Comparison of ENCODE assay signal across 24 cellular contexts in the genomic region with DNA sequence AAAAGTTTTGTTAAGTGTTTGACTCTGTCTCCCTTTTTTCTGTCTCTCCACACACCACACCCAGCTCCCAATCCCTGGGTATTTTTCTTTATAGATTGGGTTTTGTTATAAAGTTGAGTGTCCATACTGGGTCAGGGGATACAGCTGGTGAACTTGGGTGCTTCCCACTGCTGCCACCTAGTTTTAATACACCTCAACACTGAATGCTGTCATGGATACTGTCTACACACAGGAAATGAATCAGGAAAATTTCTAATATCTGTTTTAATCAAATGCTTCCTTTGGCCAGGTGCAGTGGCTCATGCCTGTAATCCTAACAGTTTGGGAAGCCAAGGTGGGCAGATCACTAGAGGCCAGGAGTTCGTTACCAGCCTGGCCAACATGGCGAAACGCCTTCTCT. TPM values are rescaled to one million over a fixed set of nuclear protein-coding genes. Genes with fewer than 3 reads are reported as not detected.
DNase-seq lines count a peak whose midpoint lies in the region; ATAC-seq, FAIRE-seq and TF ChIP-seq lines count a peak whose summit lies in the region.
"Had no signal": no experiment of that assay in that cellular context is flagged by ENCODE, and none has a peak within 500 bp of the region (broad histone marks: within the 10 kb centered on the region; RNA-seq: fewer than 3 reads in every experiment).

No MANE protein-coding gene starts in this region.

- peaks cover 5% of the 10 kb centered on the region for H3K4me1 ChIP-seq in A673 (ENCODE audit: insufficient read depth, low read length, poor library complexity, severe bottlenecking)
- H3K4me1 ChIP-seq in astrocyte (ENCODE audit: insufficient read depth, low read length): peaks cover 4% of the 10 kb centered on the region
- peaks cover 16% of the 10 kb centered on the region for H3K4me1 ChIP-seq in keratinocyte (ENCODE audit: control insufficient read depth, extremely low read depth, insufficient read depth, low read length)
- H3K4me1 ChIP-seq in gastroesophageal sphincter: no peaks in the 10 kb centered on the region

- TF ChIP-seq POLR2A in gastroesophageal sphincter (IDR thresholded peaks at IDR 0.05): no peak

- no peaks in the 10 kb centered on the region for H3K9me3 Mint-ChIP-seq in astrocyte (ENCODE audit: unreplicated experiment)
- H3K9me3 Mint-ChIP-seq in effector memory CD8-positive, alpha-beta T cell: no peaks in the 10 kb centered on the region
- H3K9me3 Mint-ChIP-seq: CD4-positive, CD25-positive, alpha-beta regulatory T cell; T-helper 1 cell treated with Interleukin-12 subunit alpha and Interleukin-12 subunit beta and Interleukin-4 antibody, amounts not matched to agents 30 μg/mL and 1 μg/mL, for 36 hours had no signal

- H3K36me3 ChIP-seq in A673 (ENCODE audit: insufficient read depth, low read length, poor library complexity, severe bottlenecking) (no peaks in the 10 kb centered on the region), astrocyte (ENCODE audit: insufficient read depth, low read length) (no peaks in the 10 kb centered on the region), keratinocyte (ENCODE audit: control insufficient read depth in 2 of 2, extremely low read depth in 1 of 2, insufficient read depth in 2 of 2, low read length in 2 of 2) (no peaks in the 10 kb centered on the region), gastroesophageal sphincter (no peaks in the 10 kb centered on the region)

- H3K27ac ChIP-seq in A673 (ENCODE audit: low read depth, low read length, poor library complexity, severe bottlenecking) (no peak overlapping the region), astrocyte (ENCODE audit: low read depth, low read length) (no peak overlapping the region), keratinocyte (ENCODE audit: control insufficient read depth, insufficient read depth, low read length) (peak overlapping the region; percentile 66), gastroesophageal sphincter (no peak overlapping the region)
- H3K27ac ChIP-seq: VCaP had no signal

- ATAC-seq in gastroesophageal sphincter: no peak
- no peak for ATAC-seq in HG03520 (IDR thresholded peaks at IDR 0.05; ENCODE audit: unreplicated experiment)
- no peak for ATAC-seq in effector memory CD8-positive, alpha-beta T cell (replicated peaks)
- ATAC-seq: Right ventricle myocardium inferior had no signal

- H3K9me3 ChIP-seq in A673 (ENCODE audit: low read depth, low read length, poor library complexity, severe bottlenecking): no peaks in the 10 kb centered on the region
- H3K9me3 ChIP-seq in astrocyte (ENCODE audit: insufficient read depth, low read depth, low read length): no peaks in the 10 kb centered on the region
- H3K9me3 ChIP-seq in keratinocyte (ENCODE audit: control insufficient read depth, low read depth, low read length): no peaks in the 10 kb centered on the region
- H3K9me3 ChIP-seq in gastroesophageal sphincter: no peaks in the 10 kb centered on the region

- no peaks in the 10 kb centered on the region for H3K36me3 Mint-ChIP-seq in astrocyte (ENCODE audit: low read depth, unreplicated experiment)
- peaks cover 3% of the 10 kb centered on the region for H3K36me3 Mint-ChIP-seq in effector memory CD8-positive, alpha-beta T cell (ENCODE audit: insufficient read depth)

- no peaks in the 10 kb centered on the region for H3K79me2 ChIP-seq in astrocyte (ENCODE audit: insufficient read depth, low read length)
- H3K79me2 ChIP-seq in keratinocyte (ENCODE audit: control insufficient read depth, insufficient read depth, low read length): no peaks in the 10 kb centered on the region

- DNase-seq in A673 (ENCODE audit: low spot score) (no peak), HT1080 (ENCODE audit: low read depth) (peak; percentile 48), astrocyte (ENCODE audit: low read depth) (no peak), keratinocyte (ENCODE audit: low read depth, low spot score) (no peak), HPDE6-E6E7 (ENCODE audit: extremely low spot score) (no peak)
- no peak for DNase-seq in effector memory CD8-positive, alpha-beta T cell
- DNase-seq: activated CD4-positive, alpha-beta T cell treated with anti-CD3 and anti-CD28 coated beads, Interleukin-2, amount 50 U/mL, for 48 hours; activated naive CD4-positive, alpha-beta T cell; activated T-cell treated with anti-CD3 and anti-CD28 coated beads for 4 hours; amygdala; CD4-positive, CD25-positive, alpha-beta regulatory T cell; cerebellar nuclear complex; hypothalamus; midbrain; NCI-H1105 treated with DMSO at 0.1 percent for 48 hours; NCI-H2081 treated with DMSO at 0.1 percent for 48 hours; stimulated activated CD4-positive, alpha-beta T cell treated with anti-CD3 and anti-CD28 coated beads, Interleukin-4, amount 100 ng/mL, for 4 hours had no signal

- no peaks in the 10 kb centered on the region for H3K4me1 Mint-ChIP-seq in astrocyte (ENCODE audit: low read depth, unreplicated experiment)
- H3K4me1 Mint-ChIP-seq in effector memory CD8-positive, alpha-beta T cell (ENCODE audit: low read depth in 2 of 2): peaks cover 4 to 5% of the 10 kb centered on the region in 2 donors

- H3K4me2 ChIP-seq in astrocyte (ENCODE audit: low read length) (no peak overlapping the region), keratinocyte (ENCODE audit: control insufficient read depth, extremely low read depth, insufficient read depth, low read depth, low read length) (no peak overlapping the region)
- H3K4me2 ChIP-seq: smooth muscle cell had no signal

- intact Hi-C loops in A673 (cut with micrococcal nuclease; ENCODE audit: unreplicated experiment): no loop called here

- TF ChIP-seq EP300 in gastroesophageal sphincter (IDR thresholded peaks at IDR 0.05): no peak

- H3K9ac ChIP-seq in astrocyte (ENCODE audit: low read length) (no peak overlapping the region), keratinocyte (ENCODE audit: control insufficient read depth, extremely low read depth, insufficient read depth, low read length) (no peak overlapping the region)

- POLR2A ChIA-PET in A673 (lab: Charles Lee; ENCODE audit: low non-redundant PET): no interaction called here

- TF ChIP-seq CTCF in A673 (conservative IDR thresholded peaks at IDR 0.05; ENCODE audit: low read depth, low read length) (0 out of 2 replicates have a peak, but pooled peaks have one; percentile 12), astrocyte (IDR thresholded peaks at IDR 0.05; ENCODE audit: insufficient read depth, low read depth, low read length) (no peak), keratinocyte (optimal IDR thresholded peaks at IDR 0.05 in 1 of 3, IDR thresholded peaks at IDR 0.05 in 1 of 3, conservative IDR thresholded peaks at IDR 0.05 in 1 of 3; ENCODE audit: extremely low read depth in 1 of 3, insufficient read depth in 2 of 3, low read length in 3 of 3) (peak; percentile 24 to 55 (median 28)), gastroesophageal sphincter (IDR thresholded peaks at IDR 0.05) (no peak)

- CTCF ChIA-PET in A673 (lab: Charles Lee): interaction anchor here (0.7 to 1.0 kb wide), 2 partner anchors 15 to 756 kb away, joined by 4 to 5 read pairs; no protein-coding TSS in a partner anchor

- H3K4me3 ChIP-seq in A673 (ENCODE audit: low read depth, low read length, poor library complexity, severe bottlenecking) (no peak overlapping the region), astrocyte (ENCODE audit: insufficient read depth, low read depth, low read length) (no peak overlapping the region), keratinocyte (ENCODE audit: control insufficient read depth in 2 of 3, extremely low read depth in 1 of 3, insufficient read depth in 2 of 3, low read depth in 1 of 3, low read length in 3 of 3) (no peak overlapping the region), gastroesophageal sphincter (no peak overlapping the region)
- H3K4me3 ChIP-seq: smooth muscle cell had no signal

- no peaks in the 10 kb centered on the region for H3K9me1 ChIP-seq in keratinocyte (ENCODE audit: control insufficient read depth, extremely low read depth, insufficient read depth, low read length)

- H4K20me1 ChIP-seq in astrocyte (ENCODE audit: insufficient read depth, low read length) (no peaks in the 10 kb centered on the region), keratinocyte (ENCODE audit: control insufficient read depth, extremely low read depth, insufficient read depth, low read length) (no peaks in the 10 kb centered on the region)

- dilution Hi-C loops in keratinocyte (cut with MboI; ENCODE audit: extremely low pct_ligation_motif_present, low sequenced_read_pairs): no loop called here

- H3K27me3 ChIP-seq in A673 (replicated peaks; ENCODE audit: insufficient read depth, low read depth, low read length, poor library complexity) (no peaks in the 10 kb centered on the region), astrocyte (ENCODE audit: insufficient read depth, low read length) (no peaks in the 10 kb centered on the region), keratinocyte (ENCODE audit: control insufficient read depth, extremely low read depth, insufficient read depth, low read length) (no peaks in the 10 kb centered on the region), gastroesophageal sphincter (no peaks in the 10 kb centered on the region)

- no peak overlapping the region for H3K4me3 Mint-ChIP-seq in astrocyte (ENCODE audit: unreplicated experiment)
- H3K4me3 Mint-ChIP-seq in effector memory CD8-positive, alpha-beta T cell: no peak overlapping the region
- H3K4me3 Mint-ChIP-seq: T-helper 1 cell treated with Interleukin-12 subunit alpha and Interleukin-12 subunit beta and Interleukin-4 antibody, amounts not matched to agents 30 μg/mL and 1 μg/mL, for 36 hours had no signal

- FAIRE-seq in astrocyte (lab: Jason Lieb, UNC) (no peak), keratinocyte (lab: Jason Lieb, UNC) (peak; percentile 53)

- peak overlapping the region; percentile 10 for H3K27ac Mint-ChIP-seq in astrocyte (ENCODE audit: unreplicated experiment)
- H3K27ac Mint-ChIP-seq in effector memory CD8-positive, alpha-beta T cell: no peak overlapping the region
- H3K27ac Mint-ChIP-seq: progenitor cell of endocrine pancreas; T-helper 1 cell treated with Interleukin-12 subunit alpha and Interleukin-12 subunit beta and Interleukin-4 antibody, amounts not matched to agents 30 μg/mL and 1 μg/mL, for 36 hours had no signal

- H2AFZ ChIP-seq in astrocyte (ENCODE audit: low read depth, low read length) (no peak overlapping the region), keratinocyte (ENCODE audit: control insufficient read depth, low read length) (no peak overlapping the region)

- no TSS peak for BruUV-seq in A673 (replicated peaks; lab: Mats Ljungman, UMichigan)

- 100% methylated on average over 1 of the region's 3 CpGs; no CpG with 5 or more reads in 1 of the 2 donors for WGBS in gastroesophageal sphincter (ENCODE audit: low coverage in 1 of 2), 2 donors

- no peaks in the 10 kb centered on the region for H3K27me3 Mint-ChIP-seq in astrocyte (ENCODE audit: low read depth, unreplicated experiment)
- no peaks in the 10 kb centered on the region for H3K27me3 Mint-ChIP-seq in effector memory CD8-positive, alpha-beta T cell
- H3K27me3 Mint-ChIP-seq: CD4-positive, CD25-positive, alpha-beta regulatory T cell; progenitor cell of endocrine pancreas had no signal

RNA-seq across cellular contexts. Expression of a gene that starts 5.3 kb away (rescaled TPM):
- total RNA-seq in A673 (2021) (83.8 and 85.5 TPM in 2 replicates), astrocyte (98.2 and 100 TPM in 2 replicates), gastroesophageal sphincter (10 to 100 TPM; 57.9 to 72.2 (median 65.1) TPM)
- total RNA-seq in HT1080 (2014; rRNA removed; shearing (Covaris generic)): 26.6 and 29.5 TPM in 2 replicates
- 12.8 and 18.9 TPM in 2 replicates for polyA plus RNA-seq in HT1080 (2015; cell fraction: cytosol; rRNA removed)
- polyA plus RNA-seq in HT1080 (2015; cell fraction: nucleus; rRNA removed): 27.4 and 28.2 TPM in 2 replicates
- polyA plus RNA-seq in keratinocyte: 17.8 to 26.7 TPM (median 19.4 TPM) in 3 replicates
- polyA plus RNA-seq in keratinocyte (2011; ENCODE audit: low read depth): 55.6 TPM
- 12.0 and 21.3 TPM in 2 replicates for polyA plus RNA-seq in keratinocyte (2011; cell fraction: cytosol; rRNA removed)
- polyA plus RNA-seq in keratinocyte (2011; cell fraction: nucleus; rRNA removed): 26.7 and 33.4 TPM in 2 replicates
- 15.1 and 20.0 TPM in 2 replicates for polyA plus RNA-seq in keratinocyte (2012; ENCODE audit: low replicate concordance)
- polyA minus RNA-seq in keratinocyte: 25.2 to 92.6 TPM (median 47.6 TPM) in 3 replicates
- 36.8 TPM for polyA minus RNA-seq in keratinocyte (2011; cell fraction: cytosol; rRNA and poly(A)+ RNA removed)
- polyA minus RNA-seq in keratinocyte (2011; cell fraction: nucleus; rRNA and poly(A)+ RNA removed): 44.7 and 107 TPM in 2 replicates

Comparison
In these comparisons a context has a peak if more than half of its experiments do, and no peak if none do; other contexts are left out.
1. CTCF ChIP-seq: peak in A673 (single experiment) and keratinocyte (3 of 3); none in astrocyte (single experiment) and gastroesophageal sphincter (0 of 4).